32 cellular contexts compared by ENCODE assay signal in genomic region chr9:33695299-33695698, GRCh38.
"Had no signal": no experiment of that assay in that cellular context is flagged by ENCODE, and none has a peak within 500 bp of the region (broad histone marks: within the 10 kb centered on the region; RNA-seq: fewer than 3 reads in every experiment).

No MANE protein-coding gene starts in this region.

- H3K9me3 ChIP-seq: MG63 had no signal

- H3K36me3 ChIP-seq: MG63 had no signal

- H3K4me3 ChIP-seq: MG63 had no signal

- H3K27me3 ChIP-seq: MG63 had no signal

- DNase-seq: Karpas-422, Kasumi-1, MG63, MM.1S, MV-4-11, NCI-H1048, NCI-H1092, NCI-H1092 treated with DMSO at 0.1 percent for 48 hours, NCI-H1105, NCI-H1105 treated with DMSO at 0.1 percent for 48 hours, NCI-H1417, NCI-H1417 treated with DMSO at 0.1 percent for 48 hours, NCI-H1436, NCI-H1436 treated with DMSO at 0.1 percent for 48 hours, NCI-H146, NCI-H1694, NCI-H1694 treated with DMSO at 0.1 percent for 48 hours, NCI-H187, NCI-H187 treated with DMSO at 0.1 percent for 48 hours, NCI-H1930, NCI-H2029, NCI-H2029 treated with DMSO at 0.1 percent for 48 hours, NCI-H2081 treated with DMSO at 0.1 percent for 48 hours, NCI-H2107, NCI-H2171, NCI-H2227 treated with DMSO at 0.1 percent for 48 hours, NCI-H226, NCI-H345, NCI-H446, NCI-H446 treated with DMSO at 0.1 percent for 48 hours, NCI-H510A had no signal

- H3K27ac ChIP-seq: KMS-11 had no signal
